11 cellular contexts compared by ENCODE assay signal in genomic region chr9:109114670-109115069, GRCh38. TPM values are rescaled to one million over a fixed set of nuclear protein-coding genes. Genes with fewer than 3 reads are reported as not detected.
DNase-seq lines count a peak whose midpoint lies in the region; ATAC-seq and TF ChIP-seq lines count a peak whose summit lies in the region.
"Had no signal": no experiment of that assay in that cellular context is flagged by ENCODE, and none has a peak within 500 bp of the region (broad histone marks: within the 10 kb centered on the region; RNA-seq: fewer than 3 reads in every experiment).

No MANE protein-coding gene starts in this region.

- H3K36me3 ChIP-seq in heart right ventricle = no peaks in the 10 kb centered on the region
- H3K36me3 ChIP-seq in kidney epithelial cell (ENCODE audit: control insufficient read depth, insufficient read depth, low read length) = no peaks in the 10 kb centered on the region

- H3K9me3 ChIP-seq in heart right ventricle = no peaks in the 10 kb centered on the region

- peaks cover 7 to 94% (median 87%) of the 10 kb centered on the region in 9 donors for H3K4me1 ChIP-seq in heart right ventricle

- intact Hi-C loops in heart right ventricle (cut with DNase I) = loop anchor here in 3 of 10 donors (10.0 kb wide), 2 partner anchors 100 to 190 kb away; partner anchors contain the start of gene CTNNAL1 (in 2 of the 3)
- intact Hi-C loops in Right ventricle myocardium inferior (cut with DNase I) = loop anchor here (5.0 kb wide), 2 partner anchors 32 to 102 kb away; partner anchors contain the start of gene CTNNAL1

- ATAC-seq in heart right ventricle (no peak), Right ventricle myocardium inferior (no peak), GM18502 (IDR thresholded peaks at IDR 0.05; ENCODE audit: poor library complexity, unreplicated experiment) (no peak)

- H3K36me3 Mint-ChIP-seq in activated naive CD8-positive, alpha-beta T cell treated with anti-CD3 and anti-CD28 coated beads for 36 hours = peaks cover 38% of the 10 kb centered on the region
- peaks cover 11% of the 10 kb centered on the region for H3K36me3 Mint-ChIP-seq in type B pancreatic cell

- peak overlapping the region; percentile 42 for H3K4me3 Mint-ChIP-seq in activated naive CD8-positive, alpha-beta T cell treated with anti-CD3 and anti-CD28 coated beads for 36 hours
- H3K4me3 Mint-ChIP-seq in type B pancreatic cell = peak overlapping the region; percentile 37

- H3K9me3 Mint-ChIP-seq in activated naive CD8-positive, alpha-beta T cell treated with anti-CD3 and anti-CD28 coated beads for 36 hours = peaks cover 1% of the 10 kb centered on the region
- no peaks in the 10 kb centered on the region for H3K9me3 Mint-ChIP-seq in type B pancreatic cell

- no peak overlapping the region for H3K4me3 ChIP-seq in heart right ventricle
- H3K4me3 ChIP-seq in kidney epithelial cell (ENCODE audit: low read depth, low read length) = no peak overlapping the region

- peak overlapping the region; percentile 19 to 84 (median 72) for H3K27ac ChIP-seq in heart right ventricle

- no peaks in the 10 kb centered on the region for H3K27me3 Mint-ChIP-seq in activated naive CD8-positive, alpha-beta T cell treated with anti-CD3 and anti-CD28 coated beads for 36 hours
- no peaks in the 10 kb centered on the region for H3K27me3 Mint-ChIP-seq in type B pancreatic cell

- TF ChIP-seq CTCF in heart right ventricle (IDR thresholded peaks at IDR 0.05) = no peak
- no peak for TF ChIP-seq CTCF in kidney epithelial cell (IDR thresholded peaks at IDR 0.05; ENCODE audit: insufficient read depth, low read length, poor library complexity, severe bottlenecking)
- TF ChIP-seq CTCF in type B pancreatic cell (conservative IDR thresholded peaks at IDR 0.05) = no peak

- peaks cover 64% of the 10 kb centered on the region for H3K4me1 Mint-ChIP-seq in activated naive CD8-positive, alpha-beta T cell treated with anti-CD3 and anti-CD28 coated beads for 36 hours
- peaks cover 57% of the 10 kb centered on the region for H3K4me1 Mint-ChIP-seq in type B pancreatic cell (ENCODE audit: unreplicated experiment)

- WGBS in heart right ventricle, 2 donors = 65 to 66% methylated on average over 3 of the region's 3 CpGs

- DNase-seq in heart right ventricle (no peak), Right ventricle myocardium inferior (ENCODE audit: missing footprints) (no peak), kidney epithelial cell (ENCODE audit: low read depth) (peak; percentile 94), type B pancreatic cell (ENCODE audit: extremely low spot score, unreplicated experiment) (no peak), dermis blood vessel endothelial cell (no peak), NCI-H82 (lab: John Stamatoyannopoulos, UW) (no peak)
- no peak for DNase-seq in activated naive CD8-positive, alpha-beta T cell treated with anti-CD3 and anti-CD28 coated beads for 36 hours
- DNase-seq: effector memory CD4-positive, alpha-beta T cell; stimulated activated CD4-positive, alpha-beta T cell treated with anti-CD3 and anti-CD28 coated beads, Interleukin-2, amount 100 ng/mL, for 48 hours had no signal

- H3K27ac Mint-ChIP-seq in activated naive CD8-positive, alpha-beta T cell treated with anti-CD3 and anti-CD28 coated beads for 36 hours = peak overlapping the region; percentile 51
- H3K27ac Mint-ChIP-seq in type B pancreatic cell = peak overlapping the region; percentile 54

- H3K27me3 ChIP-seq in heart right ventricle (no peaks in the 10 kb centered on the region), kidney epithelial cell (ENCODE audit: control insufficient read depth, insufficient read depth, low read length) (no peaks in the 10 kb centered on the region)

RNA-seq across cellular contexts. Expression of gene TMEM245, which starts 5.1 kb away (rescaled TPM):
- 100 to 1,000 TPM in 5 of 10 donors, 10 to 100 TPM in 5; 84.2 to 152 (median 99.9) TPM for total RNA-seq in heart right ventricle
- polyA plus RNA-seq in heart right ventricle = 10 to 100 TPM; 17.0 to 23.5 TPM
- total RNA-seq in Right ventricle myocardium inferior = 95.1 TPM
- total RNA-seq in activated naive CD8-positive, alpha-beta T cell treated with anti-CD3 and anti-CD28 coated beads for 36 hours = 10 to 100 TPM; 30.4 to 32.7 TPM
- total RNA-seq in kidney epithelial cell = 42.0 and 44.5 TPM in 2 replicates
- 44.4 and 49.2 TPM in 2 replicates for total RNA-seq in type B pancreatic cell (ENCODE audit: low replicate concordance)
- 82.4 and 119 TPM in 2 replicates for total RNA-seq in dermis blood vessel endothelial cell

RNA-seq across cellular contexts. Expression of gene FRRS1L, which starts 52.4 kb away (rescaled TPM):
- total RNA-seq in heart right ventricle (1 to 10 TPM in 7 of 10 donors, under 1 TPM in 3; 0.61 to 3.0 (median 1.4) TPM), Right ventricle myocardium inferior (1.8 TPM), kidney epithelial cell (under 0.01 and 0.14 TPM in 2 replicates), type B pancreatic cell (ENCODE audit: low replicate concordance) (5.9 and 7.2 TPM in 2 replicates), dermis blood vessel endothelial cell (under 0.01 and 0.05 TPM in 2 replicates)
- polyA plus RNA-seq in heart right ventricle = under 1 TPM in 1 of 2 donors, not detected in 1; 0.07 TPM
- not detected for total RNA-seq in activated naive CD8-positive, alpha-beta T cell treated with anti-CD3 and anti-CD28 coated beads for 36 hours
- total RNA-seq: lung microvascular endothelial cell had no signal
